ENCODE assay signal across 8 cellular contexts in the genomic region with DNA sequence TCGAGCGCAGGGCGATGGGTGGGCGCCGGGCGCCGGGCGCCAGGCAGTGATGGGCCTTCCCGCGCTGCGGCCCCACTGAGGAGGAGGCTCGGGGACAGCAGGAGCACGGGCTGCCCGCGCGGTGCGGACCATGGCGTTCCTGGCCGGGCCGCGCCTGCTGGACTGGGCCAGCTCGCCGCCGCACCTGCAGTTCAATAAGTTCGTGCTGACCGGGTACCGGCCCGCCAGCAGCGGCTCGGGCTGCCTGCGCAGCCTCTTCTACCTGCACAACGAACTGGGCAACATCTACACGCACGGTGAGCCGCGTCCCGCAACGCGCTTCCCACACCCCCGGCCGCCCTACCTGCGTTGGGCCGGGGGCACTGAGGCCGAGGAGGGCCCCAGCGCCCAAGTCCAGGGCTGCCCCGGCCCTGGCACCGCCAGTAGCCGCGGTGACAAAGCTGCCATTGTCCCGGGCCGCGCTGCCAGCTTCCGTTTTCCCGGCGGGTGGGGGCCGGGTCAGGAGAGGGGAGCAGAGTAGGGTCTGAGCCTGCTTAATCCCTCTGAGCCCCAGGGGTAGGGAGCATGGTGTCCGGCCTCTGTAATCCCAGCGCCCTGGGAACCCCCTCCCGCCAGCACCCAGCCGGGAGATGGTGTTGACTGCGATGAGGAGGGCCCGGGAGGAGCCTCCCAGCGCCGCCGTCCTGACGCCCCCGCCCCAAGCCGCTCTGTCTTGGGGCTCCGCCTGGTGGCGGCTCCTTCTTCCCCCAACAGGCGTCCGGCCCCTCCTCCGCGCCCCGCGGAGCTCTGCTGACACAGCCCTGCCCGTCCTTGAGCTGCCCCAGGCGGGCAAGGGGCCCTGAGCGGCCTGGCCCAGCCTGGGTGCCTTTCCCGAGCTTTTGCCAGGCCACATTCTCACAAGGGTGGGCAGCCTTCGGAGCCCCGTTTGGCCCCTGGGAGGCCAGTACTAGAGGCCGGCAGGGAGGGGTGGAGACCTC. TPM values are rescaled to one million over a fixed set of nuclear protein-coding genes. Genes with fewer than 3 reads are reported as not detected.
DNase-seq lines count a peak whose midpoint lies in the region; ATAC-seq and TF ChIP-seq lines count a peak whose summit lies in the region.

No MANE protein-coding gene starts in this region.

- H3K9me3 ChIP-seq in ectodermal cell (ENCODE audit: control insufficient read depth, low read length) = no peaks in the 10 kb centered on the region
- no peaks in the 10 kb centered on the region for H3K9me3 ChIP-seq in lower lobe of right lung

- H3K4me3 ChIP-seq in ectodermal cell (ENCODE audit: insufficient read depth, low read depth, low read length) (peak overlapping the region; percentile 72), lower lobe of right lung (peak overlapping the region; percentile 86)

- DNase-seq in NCI-H446 (lab: John Stamatoyannopoulos, UW) (peak; percentile 12 to 40), lower lobe of right lung (peak; percentile 82), cortex of kidney (lab: John Stamatoyannopoulos, UW) (no peak)
- peak; percentile 84 for DNase-seq in activated CD4-positive, alpha-beta T cell treated with anti-CD3 and anti-CD28 coated beads, Interleukin-2, amount 10 ng/mL, durations not matched to agents 7 days and 5 days
- peak; percentile 50 to 55 (median 50) for DNase-seq in stimulated activated CD4-positive, alpha-beta T cell treated with anti-CD3 and anti-CD28 coated beads, TNF-alpha, amount 100 ng/mL, for 4 hours (ENCODE audit: low read depth in 3 of 3)

- H3K27ac ChIP-seq in ectodermal cell (ENCODE audit: insufficient read depth, low read depth, low read length, poor library complexity, severe bottlenecking) (peak overlapping the region; percentile 17), lower lobe of right lung (peak overlapping the region; percentile 62)

- peaks cover 12% of the 10 kb centered on the region for H3K27me3 Mint-ChIP-seq in activated CD4-positive, alpha-beta T cell treated with anti-CD3 and anti-CD28 coated beads, Interleukin-2, amount 10 ng/mL, durations not matched to agents 7 days and 5 days

- H3K36me3 Mint-ChIP-seq in activated CD4-positive, alpha-beta T cell treated with anti-CD3 and anti-CD28 coated beads, Interleukin-2, amount 10 ng/mL, durations not matched to agents 7 days and 5 days (ENCODE audit: low read depth) = peaks cover 16% of the 10 kb centered on the region

- POLR2A ChIA-PET in activated CD4-positive, alpha-beta T cell treated with anti-CD3 and anti-CD28 coated beads, Interleukin-2, amount 10 ng/mL, durations not matched to agents 7 days and 5 days (lab: Charles Lee) = interaction anchor here (0.6 to 1.2 kb wide), 2 partner anchors 10 to 228 kb away, joined by 3 to 5 read pairs; partner anchors contain the start of gene PKMYT1

- H3K4me3 Mint-ChIP-seq in activated CD4-positive, alpha-beta T cell treated with anti-CD3 and anti-CD28 coated beads, Interleukin-2, amount 10 ng/mL, durations not matched to agents 7 days and 5 days = peak overlapping the region; percentile 76

- TF ChIP-seq CTCF in GM12872 (IDR thresholded peaks at IDR 0.05; ENCODE audit: insufficient read depth, low read depth, low read length) (peak; percentile 70), lower lobe of right lung (IDR thresholded peaks at IDR 0.05) (peak; percentile 46)

- peaks cover 37% of the 10 kb centered on the region for H3K4me1 Mint-ChIP-seq in activated CD4-positive, alpha-beta T cell treated with anti-CD3 and anti-CD28 coated beads, Interleukin-2, amount 10 ng/mL, durations not matched to agents 7 days and 5 days

- H3K27ac Mint-ChIP-seq in activated CD4-positive, alpha-beta T cell treated with anti-CD3 and anti-CD28 coated beads, Interleukin-2, amount 10 ng/mL, durations not matched to agents 7 days and 5 days = peak overlapping the region; percentile 73

- H3K9me3 Mint-ChIP-seq in activated CD4-positive, alpha-beta T cell treated with anti-CD3 and anti-CD28 coated beads, Interleukin-2, amount 10 ng/mL, durations not matched to agents 7 days and 5 days = no peaks in the 10 kb centered on the region

- H3K4me1 ChIP-seq in ectodermal cell (ENCODE audit: control insufficient read depth, insufficient read depth, low read length) (peaks cover 13% of the 10 kb centered on the region), lower lobe of right lung (peaks cover 49% of the 10 kb centered on the region)

- CTCF ChIA-PET in activated CD4-positive, alpha-beta T cell treated with anti-CD3 and anti-CD28 coated beads, Interleukin-2, amount 10 ng/mL, durations not matched to agents 7 days and 5 days (lab: Charles Lee) = interaction anchor here (0.6 to 1.9 kb wide), 11 partner anchors 8 to 161 kb away, joined by 3 to 19 read pairs (median 3); partner anchors contain the start of genes PKMYT1 and TNFRSF12A

- peak; percentile 30 for ATAC-seq in HG02678 (IDR thresholded peaks at IDR 0.05; ENCODE audit: unreplicated experiment)
- peak; percentile 61 to 67 for ATAC-seq in lower lobe of right lung

- peaks cover 29% of the 10 kb centered on the region for H3K27me3 ChIP-seq in ectodermal cell (ENCODE audit: control insufficient read depth, insufficient read depth, low read length, poor library complexity, severe bottlenecking)
- peaks cover 35% of the 10 kb centered on the region for H3K27me3 ChIP-seq in lower lobe of right lung (ENCODE audit: low read depth)

- 1% methylated on average over 83 of the region's 83 CpGs for WGBS in ectodermal cell, 2 experiments

- intact Hi-C loops in lower lobe of right lung (cut with DNase I) = no loop called here

- H3K36me3 ChIP-seq in ectodermal cell (ENCODE audit: control insufficient read depth, insufficient read depth, low read length) (no peaks in the 10 kb centered on the region), lower lobe of right lung (no peaks in the 10 kb centered on the region)

RNA-seq across cellular contexts. Expression of gene PAQR4, which starts 0.7 kb away (rescaled TPM):
- 10 to 100 TPM; 49.7 to 50.9 TPM for total RNA-seq in activated CD4-positive, alpha-beta T cell treated with anti-CD3 and anti-CD28 coated beads, Interleukin-2, amount 10 ng/mL, durations not matched to agents 7 days and 5 days
- polyA plus RNA-seq in ectodermal cell (2013, experiment 1 of 4) = 25.2 TPM
- polyA plus RNA-seq in ectodermal cell (2013, experiment 2 of 4) = 29.3 TPM
- polyA plus RNA-seq in ectodermal cell (2013, experiment 3 of 4) = 21.9 TPM
- 19.2 TPM for polyA plus RNA-seq in ectodermal cell (2013, experiment 4 of 4)
- total RNA-seq in lower lobe of right lung = 10.8 TPM

RNA-seq across cellular contexts. Expression of gene KREMEN2, which starts 5.8 kb away (rescaled TPM):
- total RNA-seq in activated CD4-positive, alpha-beta T cell treated with anti-CD3 and anti-CD28 coated beads, Interleukin-2, amount 10 ng/mL, durations not matched to agents 7 days and 5 days = under 1 TPM in 1 of 2 experiments, not detected in 1; 0.08 TPM
- polyA plus RNA-seq in ectodermal cell (2013, experiment 1 of 4) = 7.9 TPM
- 6.5 TPM for polyA plus RNA-seq in ectodermal cell (2013, experiment 2 of 4)
- polyA plus RNA-seq in ectodermal cell (2013, experiment 3 of 4) = 3.7 TPM
- polyA plus RNA-seq in ectodermal cell (2013, experiment 4 of 4) = 3.5 TPM
- not detected for total RNA-seq in lower lobe of right lung

RNA-seq across cellular contexts. Expression of gene PKMYT1, which starts 10.4 kb away (rescaled TPM):
- total RNA-seq in activated CD4-positive, alpha-beta T cell treated with anti-CD3 and anti-CD28 coated beads, Interleukin-2, amount 10 ng/mL, durations not matched to agents 7 days and 5 days = 100 to 1,000 TPM; 122 to 151 TPM
- 49.2 TPM for polyA plus RNA-seq in ectodermal cell (2013, experiment 1 of 4)
- polyA plus RNA-seq in ectodermal cell (2013, experiment 2 of 4) = 46.8 TPM
- polyA plus RNA-seq in ectodermal cell (2013, experiment 3 of 4) = 36.0 TPM
- 36.1 TPM for polyA plus RNA-seq in ectodermal cell (2013, experiment 4 of 4)
- 4.0 TPM for total RNA-seq in lower lobe of right lung

RNA-seq across cellular contexts. Expression of gene CLDN9, which starts 42.9 kb away (rescaled TPM):
- total RNA-seq in activated CD4-positive, alpha-beta T cell treated with anti-CD3 and anti-CD28 coated beads, Interleukin-2, amount 10 ng/mL, durations not matched to agents 7 days and 5 days = not detected
- polyA plus RNA-seq in ectodermal cell (2013, experiment 1 of 4) = not detected
- polyA plus RNA-seq in ectodermal cell (2013, experiment 2 of 4) = 0.09 TPM
- polyA plus RNA-seq in ectodermal cell (2013, experiment 3 of 4) = not detected
- polyA plus RNA-seq in ectodermal cell (2013, experiment 4 of 4) = not detected
- 1.0 TPM for total RNA-seq in lower lobe of right lung

RNA-seq across cellular contexts. Expression of gene CLDN6, which starts 48.1 kb away (rescaled TPM):
- total RNA-seq in activated CD4-positive, alpha-beta T cell treated with anti-CD3 and anti-CD28 coated beads, Interleukin-2, amount 10 ng/mL, durations not matched to agents 7 days and 5 days = not detected
- polyA plus RNA-seq in ectodermal cell (2013, experiment 1 of 4) = 119 TPM
- polyA plus RNA-seq in ectodermal cell (2013, experiment 2 of 4) = 120 TPM
- 83.0 TPM for polyA plus RNA-seq in ectodermal cell (2013, experiment 3 of 4)
- 94.7 TPM for polyA plus RNA-seq in ectodermal cell (2013, experiment 4 of 4)
- total RNA-seq in lower lobe of right lung = not detected

Comparison
In these comparisons a context has a peak if more than half of its experiments do, and no peak if none do; other contexts are left out.
1. RNA of gene PKMYT1, which starts 10.4 kb away (total RNA-seq): 122 to 151 TPM in activated CD4-positive, alpha-beta T cell treated with anti-CD3 and anti-CD28 coated beads, Interleukin-2, amount 10 ng/mL, durations not matched to agents 7 days and 5 days; 4.0 TPM in lower lobe of right lung (single experiment); every median in the first group is over 10 times any median in the second.